18 cellular contexts compared by ENCODE assay signal in genomic region chr2:2876350-2877042, GRCh38.
"Had no signal": no experiment of that assay in that cellular context is flagged by ENCODE, and none has a peak within 500 bp of the region (broad histone marks: within the 10 kb centered on the region; RNA-seq: fewer than 3 reads in every experiment).

No MANE protein-coding gene starts in this region.

- ATAC-seq: gastrocnemius medialis; naive thymus-derived CD4-positive, alpha-beta T cell; psoas muscle; stimulated activated naive CD8-positive, alpha-beta T cell treated with anti-CD3 and anti-CD28 coated beads, Interleukin-15, amount 100 ng/mL, for 72 hours had no signal

- H3K36me3 ChIP-seq: cardiac muscle cell, colonic mucosa, gastrocnemius medialis, thoracic aorta had no signal

- H3K4me3 Mint-ChIP-seq: activated CD4-positive, alpha-beta memory T cell treated with anti-CD3 and anti-CD28 coated beads for 36 hours; naive thymus-derived CD4-positive, alpha-beta T cell; stimulated activated naive CD8-positive, alpha-beta T cell treated with anti-CD3 and anti-CD28 coated beads, Interleukin-15, amount 100 ng/mL, for 72 hours had no signal

- H3K27me3 Mint-ChIP-seq: activated CD4-positive, alpha-beta memory T cell treated with anti-CD3 and anti-CD28 coated beads for 36 hours; naive thymus-derived CD4-positive, alpha-beta T cell; stimulated activated naive CD8-positive, alpha-beta T cell treated with anti-CD3 and anti-CD28 coated beads, Interleukin-15, amount 100 ng/mL, for 72 hours had no signal

- H3K36me3 Mint-ChIP-seq: activated CD4-positive, alpha-beta memory T cell treated with anti-CD3 and anti-CD28 coated beads for 36 hours; naive thymus-derived CD4-positive, alpha-beta T cell had no signal

- H3K9me3 Mint-ChIP-seq: activated CD4-positive, alpha-beta memory T cell treated with anti-CD3 and anti-CD28 coated beads for 36 hours; stimulated activated naive CD8-positive, alpha-beta T cell treated with anti-CD3 and anti-CD28 coated beads, Interleukin-15, amount 100 ng/mL, for 72 hours had no signal

- DNase-seq: activated CD4-positive, alpha-beta memory T cell treated with anti-CD3 and anti-CD28 coated beads for 36 hours; activated CD4-positive, CD25-positive, alpha-beta regulatory T cell treated with anti-CD3 and anti-CD28 coated beads, Interleukin-2, amount 50 U/mL, for 72 hours; activated CD8-positive, alpha-beta memory T cell treated with anti-CD3 and anti-CD28 coated beads, Interleukin-2, amount 50 U/mL, for 48 hours; activated naive CD4-positive, alpha-beta T cell; aorta; colonic mucosa; effector memory CD4-positive, alpha-beta T cell; gastrocnemius medialis; kidney glomerular epithelial cell; naive thymus-derived CD4-positive, alpha-beta T cell; psoas muscle; stimulated activated CD4-positive, alpha-beta T cell treated with anti-CD3 and anti-CD28 coated beads, Interleukin-15, amount 100 ng/mL, for 24 hours; stimulated activated CD4-positive, alpha-beta T cell treated with anti-CD3 and anti-CD28 coated beads, Interleukin-4, amount 100 ng/mL, for 24 hours; stimulated activated naive CD8-positive, alpha-beta T cell treated with anti-CD3 and anti-CD28 coated beads, Interleukin-15, amount 100 ng/mL, for 72 hours; SW 1271 had no signal

- H3K27me3 ChIP-seq: cardiac muscle cell, colonic mucosa, gastrocnemius medialis had no signal

- H3K9me3 ChIP-seq: colonic mucosa, gastrocnemius medialis, psoas muscle, thoracic aorta had no signal

- H3K4me1 Mint-ChIP-seq: stimulated activated naive CD8-positive, alpha-beta T cell treated with anti-CD3 and anti-CD28 coated beads, Interleukin-15, amount 100 ng/mL, for 72 hours had no signal

- H3K4me3 ChIP-seq: cardiac muscle cell, colonic mucosa, gastrocnemius medialis, psoas muscle, thoracic aorta had no signal

- H3K4me1 ChIP-seq: colonic mucosa, gastrocnemius medialis, psoas muscle had no signal

- H3K27ac ChIP-seq: cardiac muscle cell, colonic mucosa, epithelial cell of prostate, gastrocnemius medialis, psoas muscle, thoracic aorta had no signal

- H3K27ac Mint-ChIP-seq: activated CD4-positive, alpha-beta memory T cell treated with anti-CD3 and anti-CD28 coated beads for 36 hours; naive thymus-derived CD4-positive, alpha-beta T cell had no signal
